ENCODE assay signal across 7 cellular contexts in genomic region chr10:77636967-77637473, GRCh38. TPM values are rescaled to one million over a fixed set of nuclear protein-coding genes. Genes with fewer than 3 reads are reported as not detected.
DNase-seq lines count a peak whose midpoint lies in the region; ATAC-seq and TF ChIP-seq lines count a peak whose summit lies in the region.

No MANE protein-coding gene starts in this region.

- peak overlapping the region; percentile 49 for H2AFZ ChIP-seq in hepatocyte

- peak; percentile 5; the same call in 1 of the 2 replicates for ATAC-seq in WTC11

- H3K9me3 Mint-ChIP-seq in HFFc6 (no peaks in the 10 kb centered on the region), WTC11 (no peaks in the 10 kb centered on the region)

- H3K27ac Mint-ChIP-seq in HFFc6 (peak overlapping the region; percentile 79), WTC11 (no peak overlapping the region)

- CTCF ChIA-PET in WTC11 (lab: Charles Lee) = interaction anchor here (1.0 to 6.5 kb wide), 7 partner anchors 10 to 472 kb away, joined by 5 to 50 read pairs (median 10); no protein-coding TSS in a partner anchor

- H3K4me1 ChIP-seq in hepatocyte (ENCODE audit: insufficient read depth) (peaks cover 13% of the 10 kb centered on the region), spleen (peaks cover 9 to 47% (median 36%) of the 10 kb centered on the region in 6 donors)

- peak overlapping the region; percentile 88 for H3K4me3 ChIP-seq in hepatocyte
- peak overlapping the region; percentile 33 to 78 (median 56) for H3K4me3 ChIP-seq in spleen

- 3% methylated on average over 18 of the region's 52 CpGs for WGBS in hepatocyte (ENCODE audit: low lambda C conversion rate, missing lambda C conversion rate)
- 2 to 6% (median 3%) methylated on average over 37 to 52 of the region's 52 CpGs for WGBS in spleen, 5 donors

- peak overlapping the region; percentile 9 for H3K27ac ChIP-seq in hepatocyte
- peak overlapping the region in 3 of 8 donors; percentile 41 to 80 (median 77) for H3K27ac ChIP-seq in spleen

- H3K4me3 Mint-ChIP-seq in HFFc6 (peak overlapping the region; percentile 98), WTC11 (peak overlapping the region; percentile 98)

- TF ChIP-seq CTCF in HFFc6 (IDR thresholded peaks at IDR 0.05) = 0 out of 2 replicates have a peak, but pooled peaks have one; percentile 1
- TF ChIP-seq CTCF in WTC11 (IDR thresholded peaks at IDR 0.05) = no peak
- no peak for TF ChIP-seq CTCF in hepatocyte (IDR thresholded peaks at IDR 0.05; ENCODE audit: poor library complexity)
- no peak for TF ChIP-seq CTCF in spleen (IDR thresholded peaks at IDR 0.05 in 8 of 11, conservative IDR thresholded peaks at IDR 0.05 in 3 of 11)

- peaks cover 11% of the 10 kb centered on the region; the same call in 1 of the 2 replicates for H3K36me3 Mint-ChIP-seq in HFFc6 (ENCODE audit: low read depth)
- H3K36me3 Mint-ChIP-seq in WTC11 = no peaks in the 10 kb centered on the region

- H3K36me3 ChIP-seq in hepatocyte (replicated peaks; ENCODE audit: insufficient read depth, low read depth) (no peaks in the 10 kb centered on the region), spleen (no peaks in the 10 kb centered on the region)

- peaks cover 6% of the 10 kb centered on the region for H3K79me2 ChIP-seq in hepatocyte

- H3K27me3 ChIP-seq in hepatocyte (peaks cover 64% of the 10 kb centered on the region), spleen (replicated peaks in 1 of 7) (peaks cover 2 to 81% (median 53%) of the 10 kb centered on the region in 7 donors)

- TF ChIP-seq POLR2A in spleen (IDR thresholded peaks at IDR 0.05) = no peak

- no peaks in the 10 kb centered on the region for H3K9me3 ChIP-seq in hepatocyte (ENCODE audit: low read depth)
- H3K9me3 ChIP-seq in spleen = no peaks in the 10 kb centered on the region

- H3K4me2 ChIP-seq in hepatocyte = peak overlapping the region; percentile 94

- H3K27me3 Mint-ChIP-seq in HFFc6 (ENCODE audit: insufficient read depth) = no peaks in the 10 kb centered on the region; the same call in 1 of the 2 replicates
- peaks cover 79% of the 10 kb centered on the region for H3K27me3 Mint-ChIP-seq in WTC11 (ENCODE audit: low read depth)

- POLR2A ChIA-PET in WTC11 (lab: Charles Lee) = no interaction called here

- DNase-seq in HFFc6 (no peak), WTC11 (ENCODE audit: low spot score) (peak; percentile 45), hepatocyte (ENCODE audit: low spot score) (no peak), spleen (peak; percentile 80), cerebellar nuclear complex (lab: John Stamatoyannopoulos, UW) (no peak), germinal center (ENCODE audit: low spot score) (no peak), NOMO-1 treated with DMSO at 0.1 percent for 48 hours (lab: John Stamatoyannopoulos, UW; ENCODE audit: unreplicated experiment) (no peak)

- H3K9me2 ChIP-seq in hepatocyte (replicated peaks; ENCODE audit: insufficient read depth) = no peaks in the 10 kb centered on the region

- intact Hi-C loops in spleen (cut with DNase I; ENCODE audit: low total_unique reads) = no loop called here

- H4K20me1 ChIP-seq in hepatocyte (ENCODE audit: insufficient read depth, poor library complexity, severe bottlenecking) = no peaks in the 10 kb centered on the region

- H3K4me1 Mint-ChIP-seq in HFFc6 (ENCODE audit: low read depth) = peaks cover 74% of the 10 kb centered on the region
- peaks cover 28% of the 10 kb centered on the region for H3K4me1 Mint-ChIP-seq in WTC11

TF ChIP-seq in WTC11, 78 proteins besides CTCF, POLR2A, EP300 and RAD21 (continues in another document):
- TF ChIP-seq ARID4B (CRISPR knock-in tag; IDR thresholded peaks at IDR 0.05; ENCODE audit: borderline replicate concordance) (0 out of 2 replicates have a peak, but pooled peaks have one; percentile 36), NFE2L1 (CRISPR knock-in tag; IDR thresholded peaks at IDR 0.05) (no peak), USF1 (CRISPR knock-in tag; IDR thresholded peaks at IDR 0.05) (no peak), SMAD4 (CRISPR knock-in tag; IDR thresholded peaks at IDR 0.05) (0 out of 2 replicates have a peak, but pooled peaks have one; percentile 33), ZNF232 (CRISPR knock-in tag; IDR thresholded peaks at IDR 0.05) (no peak), ZMAT4 (CRISPR knock-in tag; IDR thresholded peaks at IDR 0.05) (no peak), SP1 (CRISPR knock-in tag; conservative IDR thresholded peaks at IDR 0.05) (no peak), HMGXB4 (CRISPR knock-in tag; IDR thresholded peaks at IDR 0.05) (peak; percentile 54), ZNF425 (CRISPR knock-in tag; conservative IDR thresholded peaks at IDR 0.05) (no peak), TP53 (CRISPR knock-in tag; IDR thresholded peaks at IDR 0.05) (0 out of 2 replicates have a peak, but pooled peaks have one; percentile 51), OVOL2 (CRISPR knock-in tag; IDR thresholded peaks at IDR 0.05; ENCODE audit: borderline replicate concordance) (no peak)

RNA-seq across cellular contexts. Expression of gene KCNMA1, which starts 0.6 kb away (rescaled TPM):
- total RNA-seq in HFFc6 (2021; fragmentation: NEBNext Ultra II Directional; extraction: Animal tissue kit (Norgen Biotek cat#: 25700)) = 100 to 1,000 TPM in 2 of 6 experiments, 10 to 100 TPM in 4; 87.1 to 191 (median 93.5) TPM
- total RNA-seq in WTC11 (2021) (4.1 to 7.3 TPM (median 5.3 TPM) in 3 replicates), hepatocyte (26.0 and 42.6 TPM in 2 replicates), spleen (100 to 1,000 TPM in 2 of 7 donors, 10 to 100 TPM in 5; 39.6 to 114 (median 63.6) TPM)
- polyA plus RNA-seq in hepatocyte (69.1 and 73.3 TPM in 2 replicates), spleen (10 to 100 TPM in 1 of 3 donors, 1 to 10 TPM in 2; 9.3 to 21.7 (median 10.0) TPM)

Comparison
In these comparisons a context has a peak if more than half of its experiments do, and no peak if none do; other contexts are left out.
1. DNase-seq: peak in WTC11 (single experiment) and spleen (single experiment); none in HFFc6 (single experiment), hepatocyte (single experiment), cerebellar nuclear complex (0 of 2), germinal center (single experiment) and NOMO-1 treated with DMSO at 0.1 percent for 48 hours (single experiment).